9 cellular contexts compared by ENCODE assay signal in genomic region chr6:132780770-132781371, GRCh38. TPM values are rescaled to one million over a fixed set of nuclear protein-coding genes. Genes with fewer than 3 reads are reported as not detected.
A peak's percentile ranks its signal among the peaks of the same experiment; 100 is the strongest.
DNase-seq lines count a peak whose midpoint lies in the region; ATAC-seq, FAIRE-seq and TF ChIP-seq lines count a peak whose summit lies in the region.
"Had no signal": no experiment of that assay in that cellular context is flagged by ENCODE, and none has a peak within 500 bp of the region (broad histone marks: within the 10 kb centered on the region; RNA-seq: fewer than 3 reads in every experiment).

No MANE protein-coding gene starts in this region.

- no peak for TF ChIP-seq POLR2A in NB4 (IDR thresholded peaks at IDR 0.05; ENCODE audit: extremely low read depth, insufficient read length)

- H3K4me3 ChIP-seq in heart right ventricle, result no peak overlapping the region
- H3K4me3 ChIP-seq in NB4 (ENCODE audit: low read depth, low read length), result no peak overlapping the region

- H3K27ac Mint-ChIP-seq in type B pancreatic cell, result no peak overlapping the region

- 95 to 99% methylated on average over 2 of the region's 2 CpGs for whole genome bisulfite sequencing in heart right ventricle, 2 donors

- H3K36me3 Mint-ChIP-seq in type B pancreatic cell, result peaks cover 13% of the 10 kb centered on the region

- ATAC-seq in heart right ventricle (no peak), Right ventricle myocardium superior (ENCODE audit: poor library complexity) (no peak)

- DNase-seq in heart right ventricle, result no peak
- no peak for DNase-seq in Right ventricle myocardium superior
- DNase-seq in NB4 (ENCODE audit: low read depth), result peak; percentile 28
- DNase-seq in type B pancreatic cell (ENCODE audit: extremely low spot score, unreplicated experiment), result no peak
- no peak for DNase-seq in DMS79 (lab: John Stamatoyannopoulos, UW)
- no peak for DNase-seq in stimulated activated CD4-positive, alpha-beta T cell treated with anti-CD3 and anti-CD28 coated beads, Interleukin-4, amount 100 ng/mL, for 1 hour
- no peak for DNase-seq in DMS79 treated with DMSO at 0.1 percent for 48 hours (lab: John Stamatoyannopoulos, UW)

- no peaks in the 10 kb centered on the region for H3K9me3 Mint-ChIP-seq in type B pancreatic cell

- no peaks in the 10 kb centered on the region for H3K4me1 ChIP-seq in heart right ventricle

- FAIRE-seq in endometrium (lab: Jason Lieb, UNC), result peak; percentile 33
- FAIRE-seq: endothelial cell of umbilical vein had no signal

- intact Hi-C loops in heart right ventricle (cut with DNase I) (no loop called here), Right ventricle myocardium superior (cut with DNase I) (no loop called here)

- H3K4me1 Mint-ChIP-seq in type B pancreatic cell (ENCODE audit: unreplicated experiment), result no peaks in the 10 kb centered on the region

- H3K27me3 ChIP-seq in heart right ventricle, result no peaks in the 10 kb centered on the region

- peaks cover 0 to 78% (median 7%) of the 10 kb centered on the region in 9 donors for H3K36me3 ChIP-seq in heart right ventricle

- H3K4me3 Mint-ChIP-seq in type B pancreatic cell, result no peak overlapping the region

- TF ChIP-seq CTCF in heart right ventricle (IDR thresholded peaks at IDR 0.05) (peak in 7 of 9 donors; percentile 19 to 40 (median 28)), NB4 (IDR thresholded peaks at IDR 0.05; ENCODE audit: low read depth, low read length) (peak; percentile 27), type B pancreatic cell (conservative IDR thresholded peaks at IDR 0.05) (peak; percentile 58)

- no peaks in the 10 kb centered on the region for H3K27me3 Mint-ChIP-seq in type B pancreatic cell

- no peaks in the 10 kb centered on the region for H3K9me3 ChIP-seq in heart right ventricle

- no peak overlapping the region for H3K27ac ChIP-seq in heart right ventricle

RNA-seq across cellular contexts. Expression of gene SLC18B1, which starts 17.6 kb away (rescaled TPM):
- total RNA-seq in heart right ventricle (1 to 10 TPM; 1.7 to 5.5 (median 2.4) TPM), Right ventricle myocardium superior (3.7 TPM), type B pancreatic cell (ENCODE audit: low replicate concordance) (17.6 and 19.3 TPM in 2 replicates)
- polyA plus RNA-seq in heart right ventricle, result 1 to 10 TPM; 2.3 to 8.3 TPM

RNA-seq across cellular contexts. Expression of gene VNN2, which starts 23.2 kb away (rescaled TPM):
- total RNA-seq in heart right ventricle, result 1 to 10 TPM in 8 of 10 donors, under 1 TPM in 2; 0.83 to 4.2 (median 2.0) TPM
- polyA plus RNA-seq in heart right ventricle, result under 1 TPM; 0.23 to 0.95 TPM
- total RNA-seq in Right ventricle myocardium superior, result 1.9 TPM
- 0.36 and 0.39 TPM in 2 replicates for total RNA-seq in type B pancreatic cell (ENCODE audit: low replicate concordance)
- total RNA-seq: endothelial cell of umbilical vein had no signal
- polyA plus RNA-seq: endothelial cell of umbilical vein had no signal

RNA-seq across cellular contexts. Expression of gene RPS12, which starts 33.5 kb away (rescaled TPM):
- 100 to 1,000 TPM; 403 to 686 (median 439) TPM for total RNA-seq in heart right ventricle
- polyA plus RNA-seq in heart right ventricle, result 1,000 to 10,000 TPM in 1 of 2 donors, 100 to 1,000 TPM in 1; 335 to 2,223 TPM
- total RNA-seq in Right ventricle myocardium superior, result 465 TPM
- total RNA-seq in type B pancreatic cell (ENCODE audit: low replicate concordance), result 1,352 and 1,365 TPM in 2 replicates
